11 cellular contexts compared by ENCODE assay signal in the genomic region with DNA sequence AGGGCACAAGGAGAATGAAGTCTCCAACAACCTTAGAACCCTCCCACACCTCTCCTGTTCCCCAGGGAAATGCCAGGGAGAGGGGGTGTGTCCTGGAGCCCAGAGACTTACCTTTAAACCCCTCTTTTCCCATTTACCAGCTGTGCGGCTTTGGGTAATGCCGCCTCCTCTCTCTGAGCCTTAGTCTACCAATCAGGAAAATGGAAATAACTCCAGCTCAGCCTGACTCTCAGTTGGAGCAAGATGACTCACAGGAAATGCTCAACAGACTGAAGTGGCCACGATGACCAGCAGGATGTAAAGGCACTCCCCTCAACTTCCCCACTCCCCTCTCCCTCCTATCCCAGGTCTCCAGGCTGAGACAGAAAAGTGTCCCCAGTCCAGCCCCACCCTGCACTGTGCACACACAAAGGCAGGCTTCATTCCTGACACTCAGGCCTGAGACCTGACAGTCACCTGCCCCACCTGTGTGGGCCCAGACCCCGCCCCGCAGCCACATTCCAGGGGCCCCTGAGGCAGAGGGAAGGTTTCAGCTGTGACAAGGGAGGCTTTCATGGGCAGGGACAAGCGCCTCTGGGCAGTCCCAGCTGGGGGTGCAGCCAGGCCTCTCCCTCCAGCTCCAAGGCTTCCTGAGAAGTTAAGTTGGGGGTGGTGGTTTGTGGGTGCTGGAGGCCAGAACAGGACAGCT. TPM values are rescaled to one million over a fixed set of nuclear protein-coding genes. Genes with fewer than 3 reads are reported as not detected.
DNase-seq lines count a peak whose midpoint lies in the region; ATAC-seq and TF ChIP-seq lines count a peak whose summit lies in the region.
"Had no signal": no experiment of that assay in that cellular context is flagged by ENCODE, and none has a peak within 500 bp of the region (broad histone marks: within the 10 kb centered on the region; RNA-seq: fewer than 3 reads in every experiment).

No MANE protein-coding gene starts in this region.

- H3K4me1 Mint-ChIP-seq in stimulated activated naive B cell treated with anti-CD40 and anti-IgM and Interleukin-4, amounts not matched to agents 10 μg/mL and 1 μg/mL and 100 μg/mL, for 72 hours: peaks cover 0 to under 1% of the 10 kb centered on the region in 2 donors

- TF ChIP-seq EP300 in SK-N-SH (IDR thresholded peaks at IDR 0.05; ENCODE audit: borderline replicate concordance in 1 of 2, low read depth in 1 of 2, low read length in 1 of 2): peak in 1 of 2 experiments; percentile 46; a peak in 1 of 4 replicates
- no peak for TF ChIP-seq EP300 in stomach (IDR thresholded peaks at IDR 0.05)
- TF ChIP-seq EP300 in esophagus muscularis mucosa (IDR thresholded peaks at IDR 0.05): no peak

- POLR2A ChIA-PET in SK-N-SH (lab: Yijun Ruan, JAX): interaction anchor here (0.6 to 3.3 kb wide), 9 partner anchors 8 to 604 kb away, joined by 3 to 30 read pairs (median 3); a partner anchor contains a TSS

- intact Hi-C loops in stomach (cut with DNase I; ENCODE audit: low total_unique reads) (no loop called here), esophagus muscularis mucosa (cut with DNase I) (no loop called here), tibial artery (cut with DNase I; ENCODE audit: low total_unique reads) (no loop called here)

- CTCF ChIA-PET in SK-N-SH (lab: Yijun Ruan, JAX): interaction anchor here (0.8 to 6.1 kb wide), 9 partner anchors 8 to 141 kb away, joined by 3 to 124 read pairs (median 4); no protein-coding TSS in a partner anchor

- H3K36me3 Mint-ChIP-seq in stimulated activated naive B cell treated with anti-CD40 and anti-IgM and Interleukin-4, amounts not matched to agents 10 μg/mL and 1 μg/mL and 100 μg/mL, for 72 hours: no peaks in the 10 kb centered on the region

- H3K4me2 ChIP-seq in SK-N-SH: peak overlapping the region; percentile 66

- H3K36me3 ChIP-seq in H7 (replicated peaks; ENCODE audit: control insufficient read depth, insufficient read depth, low read length): peaks cover 5% of the 10 kb centered on the region
- H3K36me3 ChIP-seq in SK-N-SH (replicated peaks in 1 of 2; ENCODE audit: control insufficient read depth in 1 of 2, insufficient read depth in 2 of 2, low read length in 1 of 2): no peaks in the 10 kb centered on the region
- H3K36me3 ChIP-seq in stomach: peaks cover 0 to 20% (median 16%) of the 10 kb centered on the region in 4 donors
- no peaks in the 10 kb centered on the region for H3K36me3 ChIP-seq in esophagus muscularis mucosa
- no peaks in the 10 kb centered on the region for H3K36me3 ChIP-seq in tibial artery

- H3K4me3 Mint-ChIP-seq in stimulated activated naive B cell treated with anti-CD40 and anti-IgM and Interleukin-4, amounts not matched to agents 10 μg/mL and 1 μg/mL and 100 μg/mL, for 72 hours: no peak overlapping the region

- TF ChIP-seq RAD21 in SK-N-SH (IDR thresholded peaks at IDR 0.05; ENCODE audit: low read length): no peak

- H3K9ac ChIP-seq in SK-N-SH: peak overlapping the region; percentile 51

- peaks cover 31 to 60% of the 10 kb centered on the region in 2 donors for H3K27me3 Mint-ChIP-seq in stimulated activated naive B cell treated with anti-CD40 and anti-IgM and Interleukin-4, amounts not matched to agents 10 μg/mL and 1 μg/mL and 100 μg/mL, for 72 hours

- H3K27ac ChIP-seq in SK-N-SH (ENCODE audit: low read depth in 2 of 2, low read length in 1 of 2) (peak overlapping the region; percentile 59 to 75; a peak in 3 of 4 replicates), foreskin keratinocyte (peak overlapping the region; percentile 67), stomach (peak overlapping the region; percentile 32 to 73 (median 65)), esophagus muscularis mucosa (replicated peaks in 1 of 4) (no peak overlapping the region), tibial artery (no peak overlapping the region)
- H3K27ac ChIP-seq: SK-N-MC had no signal

- no peak for TF ChIP-seq CTCF in SK-N-SH (IDR thresholded peaks at IDR 0.05)
- peak; percentile 2 for TF ChIP-seq CTCF in foreskin keratinocyte (conservative IDR thresholded peaks at IDR 0.05)
- TF ChIP-seq CTCF in stomach (IDR thresholded peaks at IDR 0.05): no peak
- TF ChIP-seq CTCF in esophagus muscularis mucosa (IDR thresholded peaks at IDR 0.05): no peak
- no peak for TF ChIP-seq CTCF in tibial artery (IDR thresholded peaks at IDR 0.05)

- H3K9me2 ChIP-seq in SK-N-SH: no peaks in the 10 kb centered on the region

- peak; percentile 83 for DNase-seq in H7
- DNase-seq in SK-N-SH: no peak
- DNase-seq in foreskin keratinocyte: peak; percentile 80 to 89
- peak; percentile 51 for DNase-seq in stomach
- no peak for DNase-seq in esophagus muscularis mucosa (ENCODE audit: extremely low spot score)
- no peak for DNase-seq in tibial artery
- DNase-seq in retina: no peak
- DNase-seq in stimulated activated naive B cell treated with anti-CD40 and anti-IgM and Interleukin-4, amounts not matched to agents 10 μg/mL and 1 μg/mL and 100 μg/mL, for 72 hours: no peak

- H3K4me3 ChIP-seq in H7 (ENCODE audit: insufficient read depth, low read depth, low read length) (no peak overlapping the region), SK-N-SH (ENCODE audit: low read depth in 2 of 2, low read length in 1 of 2) (no peak overlapping the region), stomach (no peak overlapping the region), esophagus muscularis mucosa (no peak overlapping the region), tibial artery (no peak overlapping the region)
- H3K4me3 ChIP-seq: SK-N-MC had no signal

- no peak overlapping the region for H2AFZ ChIP-seq in SK-N-SH (ENCODE audit: low read depth)

- H3K9me3 ChIP-seq in SK-N-SH (no peaks in the 10 kb centered on the region), stomach (no peaks in the 10 kb centered on the region), esophagus muscularis mucosa (no peaks in the 10 kb centered on the region), tibial artery (no peaks in the 10 kb centered on the region)

- peak; percentile 32 for ATAC-seq in foreskin keratinocyte
- ATAC-seq in stimulated activated naive B cell treated with anti-CD40 and anti-IgM and Interleukin-4, amounts not matched to agents 10 μg/mL and 1 μg/mL and 100 μg/mL, for 72 hours (replicated peaks): no peak

- no peaks in the 10 kb centered on the region for H3K9me3 Mint-ChIP-seq in stimulated activated naive B cell treated with anti-CD40 and anti-IgM and Interleukin-4, amounts not matched to agents 10 μg/mL and 1 μg/mL and 100 μg/mL, for 72 hours

- no peaks in the 10 kb centered on the region for H4K20me1 ChIP-seq in SK-N-SH (ENCODE audit: insufficient read depth)

- TF ChIP-seq POLR2A in stomach (IDR thresholded peaks at IDR 0.05) (no peak), esophagus muscularis mucosa (IDR thresholded peaks at IDR 0.05; ENCODE audit: low read depth) (no peak)

- H3K27me3 ChIP-seq in H7 (ENCODE audit: control insufficient read depth, insufficient read depth, low read length): no peaks in the 10 kb centered on the region; the same call in 1 of the 2 replicates
- no peaks in the 10 kb centered on the region for H3K27me3 ChIP-seq in SK-N-SH (ENCODE audit: insufficient read depth)
- H3K27me3 ChIP-seq in foreskin keratinocyte: peaks cover under 1% of the 10 kb centered on the region
- H3K27me3 ChIP-seq in stomach: peaks cover 0 to 24% (median 1%) of the 10 kb centered on the region in 3 donors
- H3K27me3 ChIP-seq in esophagus muscularis mucosa: peaks cover 0 to 40% (median under 1%) of the 10 kb centered on the region in 4 donors
- H3K27me3 ChIP-seq in tibial artery: peaks cover 0 to 34% of the 10 kb centered on the region in 2 donors

- H3F3A ChIP-seq in SK-N-SH (replicated peaks; ENCODE audit: insufficient read depth): peaks cover 2% of the 10 kb centered on the region

- no peak overlapping the region for H3K27ac Mint-ChIP-seq in stimulated activated naive B cell treated with anti-CD40 and anti-IgM and Interleukin-4, amounts not matched to agents 10 μg/mL and 1 μg/mL and 100 μg/mL, for 72 hours

- WGBS in SK-N-SH (ENCODE audit: low lambda C conversion rate): 29% methylated on average over 6 of the region's 6 CpGs
- 54 to 62% (median 59%) methylated on average over 6 of the region's 6 CpGs for WGBS in stomach, 5 donors
- 72% methylated on average over 3 of the region's 6 CpGs for WGBS in esophagus muscularis mucosa

- no peaks in the 10 kb centered on the region for H3K79me2 ChIP-seq in SK-N-SH (ENCODE audit: insufficient read depth)

- H3K4me1 ChIP-seq in SK-N-SH (ENCODE audit: control insufficient read depth in 1 of 2, insufficient read depth in 2 of 2, low read depth in 1 of 2, low read length in 1 of 2) (peaks cover 41 to 61% of the 10 kb centered on the region in 2 experiments), foreskin keratinocyte (peaks cover 47% of the 10 kb centered on the region), stomach (peaks cover 4 to 51% (median 33%) of the 10 kb centered on the region in 4 donors), esophagus muscularis mucosa (no peaks in the 10 kb centered on the region), tibial artery (peaks cover 0 to 16% (median 0%) of the 10 kb centered on the region in 4 donors)

RNA-seq across cellular contexts. Expression of a gene that starts 3.0 kb away (rescaled TPM):
- 0.52 and 0.59 TPM in 2 replicates for total RNA-seq in H7 (2014; rRNA removed; shearing (Covaris generic))
- polyA plus RNA-seq in SK-N-SH (2012; rRNA removed) (16.9 and 17.0 TPM in 2 replicates), foreskin keratinocyte (218 and 326 TPM in 2 replicates), stomach (1,000 to 10,000 TPM in 1 of 3 donors, 1 to 10 TPM in 2; 1.4 to 3,416 (median 4.7) TPM)
- 9.7 and 12.7 TPM in 2 replicates for polyA plus RNA-seq in SK-N-SH (2012; cell fraction: cytosol; rRNA removed)
- polyA plus RNA-seq in SK-N-SH (2012; cell fraction: nucleus; rRNA removed): 33.8 and 36.0 TPM in 2 replicates
- total RNA-seq in foreskin keratinocyte (195 and 314 TPM in 2 replicates), stomach (1 to 10 TPM in 4 of 5 donors, not detected in 1; 1.6 to 9.4 (median 2.4) TPM), esophagus muscularis mucosa (1 to 10 TPM in 1 of 4 donors, not detected in 3; 3.3 TPM)
- total RNA-seq: myocyte had no signal

RNA-seq across cellular contexts. Expression of a gene that starts 6.4 kb away (rescaled TPM):
- 44.9 and 116 TPM in 2 replicates for total RNA-seq in H7 (2014; rRNA removed; shearing (Covaris generic))
- polyA plus RNA-seq in SK-N-SH (2012; rRNA removed): 1.8 and 2.5 TPM in 2 replicates
- 1.7 and 2.3 TPM in 2 replicates for polyA plus RNA-seq in SK-N-SH (2012; cell fraction: cytosol; rRNA removed)
- 0.88 and 1.5 TPM in 2 replicates for polyA plus RNA-seq in SK-N-SH (2012; cell fraction: nucleus; rRNA removed)
- 225 and 517 TPM in 2 replicates for total RNA-seq in foreskin keratinocyte
- polyA plus RNA-seq in foreskin keratinocyte: 311 and 641 TPM in 2 replicates
- total RNA-seq in stomach: 1,000 to 10,000 TPM in 1 of 5 donors, 100 to 1,000 TPM in 4; 218 to 2,364 (median 659) TPM
- 1,000 to 10,000 TPM in 1 of 3 donors, 100 to 1,000 TPM in 2; 431 to 1,737 (median 761) TPM for polyA plus RNA-seq in stomach
- 1 to 10 TPM; 2.1 to 5.7 (median 3.1) TPM for total RNA-seq in esophagus muscularis mucosa
- total RNA-seq: myocyte had no signal

RNA-seq across cellular contexts. Expression of a gene that starts 16.3 kb away (rescaled TPM):
- total RNA-seq in H7 (2014; rRNA removed; shearing (Covaris generic)): not detected in 2 replicates
- polyA plus RNA-seq in SK-N-SH (2012; rRNA removed): 0.39 and 0.67 TPM in 2 replicates
- polyA plus RNA-seq in SK-N-SH (2012; cell fraction: cytosol; rRNA removed): 0.06 and 0.37 TPM in 2 replicates
- polyA plus RNA-seq in SK-N-SH (2012; cell fraction: nucleus; rRNA removed): 1.3 TPM in 2 replicates
- 0.46 and 0.61 TPM in 2 replicates for total RNA-seq in foreskin keratinocyte
- polyA plus RNA-seq in foreskin keratinocyte: 0.77 and 0.88 TPM in 2 replicates
- total RNA-seq in stomach: 10 to 100 TPM in 2 of 5 donors, 1 to 10 TPM in 2, not detected in 1; 2.2 to 43.8 (median 11.1) TPM
- polyA plus RNA-seq in stomach: over 10,000 TPM in 1 of 3 donors, 10 to 100 TPM in 1, 1 to 10 TPM in 1; 1.1 to 12,460 (median 41.1) TPM
- 10 to 100 TPM in 1 of 4 donors, under 1 TPM in 2, not detected in 1; 0.39 to 23.3 (median 0.52) TPM for total RNA-seq in esophagus muscularis mucosa
- total RNA-seq: myocyte had no signal

RNA-seq across cellular contexts. Expression of a gene that starts 32.0 kb away (rescaled TPM):
- total RNA-seq in H7 (2014; rRNA removed; shearing (Covaris generic)): not detected in 2 replicates
- polyA plus RNA-seq in SK-N-SH (2012; rRNA removed) (not detected in 2 replicates), foreskin keratinocyte (not detected in 2 replicates), stomach (not detected)
- not detected in 2 replicates for polyA plus RNA-seq in SK-N-SH (2012; cell fraction: cytosol; rRNA removed)
- not detected in 2 replicates for polyA plus RNA-seq in SK-N-SH (2012; cell fraction: nucleus; rRNA removed)
- total RNA-seq in foreskin keratinocyte (not detected in 2 replicates), stomach (not detected), esophagus muscularis mucosa (not detected)
- total RNA-seq: myocyte had no signal
- polyA plus RNA-seq: adipose tissue had no signal

RNA-seq across cellular contexts. Expression of a gene that starts 40.8 kb away (rescaled TPM):
- not detected in 2 replicates for total RNA-seq in H7 (2014; rRNA removed; shearing (Covaris generic))
- polyA plus RNA-seq in SK-N-SH (2012; rRNA removed) (not detected in 2 replicates), foreskin keratinocyte (not detected in 2 replicates), stomach (not detected)
- not detected in 2 replicates for polyA plus RNA-seq in SK-N-SH (2012; cell fraction: cytosol; rRNA removed)
- polyA plus RNA-seq in SK-N-SH (2012; cell fraction: nucleus; rRNA removed): not detected in 2 replicates
- total RNA-seq in foreskin keratinocyte (not detected in 2 replicates), stomach (not detected), esophagus muscularis mucosa (not detected)
- total RNA-seq: myocyte had no signal
- polyA plus RNA-seq: adipose tissue had no signal

Comparison
In these comparisons a context has a peak if more than half of its experiments do, and no peak if none do; other contexts are left out.
1. DNase-seq: peak in H7 (single experiment), foreskin keratinocyte (2 of 2) and stomach (single experiment); none in SK-N-SH (single experiment), esophagus muscularis mucosa (single experiment), tibial artery (0 of 2), retina (single experiment) and stimulated activated naive B cell treated with anti-CD40 and anti-IgM and Interleukin-4, amounts not matched to agents 10 μg/mL and 1 μg/mL and 100 μg/mL, for 72 hours (single experiment).
2. H3K27ac ChIP-seq: peak in SK-N-SH (2 of 2), foreskin keratinocyte (single experiment) and stomach (5 of 5); none in esophagus muscularis mucosa (0 of 4) and tibial artery (0 of 2).
3. RNA of a gene that starts 3.0 kb away (total RNA-seq): 195 to 314 TPM in foreskin keratinocyte; 1.6 to 9.4 TPM in stomach, 0.52 to 0.59 TPM in H7 and 3.3 TPM in esophagus muscularis mucosa; every median in the first group is over 10 times any median in the second.